ENCODE assay signal across 19 cellular contexts in the genomic region with DNA sequence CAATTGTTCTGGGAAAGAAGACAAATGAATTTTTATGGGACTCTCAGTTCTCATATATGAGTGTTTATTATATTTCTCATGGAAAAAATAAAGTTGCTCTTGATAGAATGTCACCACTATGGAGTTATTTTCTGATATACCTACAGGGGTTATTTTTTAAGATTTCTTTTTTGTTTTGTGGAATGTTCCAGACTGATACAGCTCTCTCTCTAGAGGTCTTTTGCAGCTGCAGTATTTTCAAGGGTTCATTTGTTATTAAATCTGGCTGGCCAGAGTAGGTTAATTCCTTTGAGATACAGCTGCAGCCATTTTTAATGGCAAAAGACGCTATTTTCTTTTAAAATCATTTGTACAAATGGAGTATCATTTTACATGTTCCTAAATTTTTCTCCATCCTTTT.
"Had no signal": no experiment of that assay in that cellular context is flagged by ENCODE, and none has a peak within 500 bp of the region (broad histone marks: within the 10 kb centered on the region; RNA-seq: fewer than 3 reads in every experiment).

No MANE protein-coding gene starts in this region.

- H3K9me3 ChIP-seq: lower lobe of right lung had no signal

- H3K4me3 ChIP-seq: coronary artery, dorsolateral prefrontal cortex, esophagus muscularis mucosa, gastroesophageal sphincter, hepatocyte, left lung, lower lobe of right lung, mucosa of descending colon had no signal

- H3K27ac ChIP-seq: coronary artery, dorsolateral prefrontal cortex, esophagus muscularis mucosa, foreskin keratinocyte, gastroesophageal sphincter, hepatocyte, left lung, lower lobe of right lung had no signal

- H3K36me3 ChIP-seq: esophagus muscularis mucosa, gastroesophageal sphincter, left lung, lower lobe of right lung had no signal

- H3K4me1 ChIP-seq: gastroesophageal sphincter, left lung, lower lobe of right lung had no signal

- H3K27me3 ChIP-seq: esophagus muscularis mucosa, foreskin keratinocyte, gastroesophageal sphincter, hepatocyte, left lung had no signal

- DNase-seq: dermis blood vessel endothelial cell; dorsolateral prefrontal cortex; effector CD4-positive, alpha-beta T cell; effector memory CD4-positive, alpha-beta T cell; foreskin keratinocyte; hypothalamus; immature natural killer cell; islet precursor cell; kidney; kidney glomerular epithelial cell; left lung; lower lobe of right lung; mesenchymal stem cell; mucosa of descending colon; naive B cell had no signal

- ATAC-seq: gastroesophageal sphincter, left lung, lower lobe of right lung, mucosa of descending colon had no signal
